27 cellular contexts compared by ENCODE assay signal in genomic region chr12:11517080-11517479, GRCh38.
"Had no signal": no experiment of that assay in that cellular context is flagged by ENCODE, and none has a peak within 500 bp of the region (broad histone marks: within the 10 kb centered on the region; RNA-seq: fewer than 3 reads in every experiment).

No MANE protein-coding gene starts in this region.

- H3K4me1 ChIP-seq: pancreas, psoas muscle, right lobe of liver, sigmoid colon, stomach, thyroid gland, tibial nerve, upper lobe of left lung, vagina had no signal

- H3K36me3 ChIP-seq: neutrophil, pancreas, right lobe of liver, sigmoid colon, stomach, thoracic aorta, thyroid gland, tibial nerve, upper lobe of left lung, vagina had no signal

- FAIRE-seq: small intestine, urothelium cell line had no signal

- ATAC-seq: naive thymus-derived CD8-positive, alpha-beta T cell; natural killer cell treated with Interleukin-12 subunit alpha and Interleukin-12 subunit beta and Interleukin-15 and Interleukin-18, amount 100 ng/mL, for 72 hours; pancreas; psoas muscle; right cardiac atrium; right lobe of liver; stimulated activated effector memory CD8-positive, alpha-beta T cell treated with anti-CD3 and anti-CD28 coated beads, Interleukin-12 subunit alpha, Interleukin-12 subunit beta, amount 100 ng/mL, for 72 hours; stimulated activated naive B cell treated with anti-CD40 and anti-IgM and Interleukin-4, amounts not matched to agents 10 μg/mL and 1 μg/mL and 100 μg/mL, for 72 hours had no signal

- H3K27ac ChIP-seq: neutrophil, pancreas, psoas muscle, right lobe of liver, sigmoid colon, stomach, thoracic aorta, thyroid gland, tibial nerve, upper lobe of left lung, vagina had no signal

- H3K4me3 ChIP-seq: pancreas, psoas muscle, right lobe of liver, sigmoid colon, stomach, thoracic aorta, thyroid gland, tibial nerve, upper lobe of left lung, vagina had no signal

- DNase-seq: naive thymus-derived CD8-positive, alpha-beta T cell; nephron progenitor cell; nucleus accumbens; pancreas; posterior cingulate gyrus; psoas muscle; right cardiac atrium; right lobe of liver; sigmoid colon; small intestine; stimulated activated CD4-positive, alpha-beta T cell treated with anti-CD3 and anti-CD28 coated beads, Interleukin-15, amount 100 ng/mL, for 24 hours; stimulated activated CD4-positive, alpha-beta T cell treated with anti-CD3 and anti-CD28 coated beads, Interleukin-2, amount 100 ng/mL, for 24 hours; stimulated activated CD4-positive, alpha-beta T cell treated with anti-CD3 and anti-CD28 coated beads, Interleukin-2, amount 100 ng/mL, for 48 hours; stimulated activated CD4-positive, alpha-beta T cell treated with anti-CD3 and anti-CD28 coated beads, Interleukin-4, amount 100 ng/mL, for 24 hours; stimulated activated naive B cell treated with anti-CD40 and anti-IgM and Interleukin-4, amounts not matched to agents 10 μg/mL and 1 μg/mL and 100 μg/mL, for 72 hours; stimulated activated naive CD4-positive, alpha-beta T cell treated with Interleukin-2 at 50 U/mL for 16 hours; stomach; thyroid gland; trophoblast cell; upper lobe of left lung had no signal

- H3K9me3 ChIP-seq: neutrophil, pancreas, psoas muscle, right lobe of liver, sigmoid colon, stomach, thoracic aorta, thyroid gland, tibial nerve, upper lobe of left lung, vagina had no signal

- H3K27me3 ChIP-seq: neutrophil, pancreas, right lobe of liver, sigmoid colon, stomach, thyroid gland, tibial nerve, upper lobe of left lung, vagina had no signal
